ENCODE assay signal across 13 cellular contexts in genomic region chr12:1466481-1467260, GRCh38.
DNase-seq lines count a peak whose midpoint lies in the region; TF ChIP-seq lines count a peak whose summit lies in the region.
"Had no signal": no experiment of that assay in that cellular context is flagged by ENCODE, and none has a peak within 500 bp of the region (broad histone marks: within the 10 kb centered on the region; RNA-seq: fewer than 3 reads in every experiment).

No MANE protein-coding gene starts in this region.

- no peaks in the 10 kb centered on the region for H3K9me2 ChIP-seq in Karpas-422 (replicated peaks; ENCODE audit: insufficient read depth, low read length)

- H3K36me3 ChIP-seq in HEK293 (ENCODE audit: control insufficient read depth in 2 of 2, insufficient read depth in 1 of 2, low read length in 2 of 2), result no peaks in the 10 kb centered on the region
- no peaks in the 10 kb centered on the region for H3K36me3 ChIP-seq in Karpas-422 (ENCODE audit: insufficient read depth, low read length)
- H3K36me3 ChIP-seq in ovary, result no peaks in the 10 kb centered on the region
- H3K36me3 ChIP-seq in stomach, result peaks cover 0 to 11% (median 5%) of the 10 kb centered on the region in 4 donors

- peak overlapping the region; percentile 45; the same call in 1 of the 2 replicates for H3K27ac ChIP-seq in HEK293 (ENCODE audit: extremely low read depth, low read depth, low read length)
- no peak overlapping the region for H3K27ac ChIP-seq in Karpas-422 (ENCODE audit: low read length)
- no peak overlapping the region for H3K27ac ChIP-seq in ovary
- H3K27ac ChIP-seq in stomach, result no peak overlapping the region

- H3K9ac ChIP-seq in Karpas-422 (ENCODE audit: low read length), result no peak overlapping the region

- no peak overlapping the region for H2AFZ ChIP-seq in Karpas-422 (ENCODE audit: low read length)

- no peaks in the 10 kb centered on the region for H4K20me1 ChIP-seq in Karpas-422 (ENCODE audit: insufficient read depth, low read depth, low read length)

- TF ChIP-seq EP300 in ovary (IDR thresholded peaks at IDR 0.05) (no peak), stomach (IDR thresholded peaks at IDR 0.05) (no peak)

- H3K9me3 ChIP-seq in HEK293 (ENCODE audit: control insufficient read depth, insufficient read depth, low read depth, low read length) (no peaks in the 10 kb centered on the region), Karpas-422 (ENCODE audit: low read length) (no peaks in the 10 kb centered on the region), ovary (no peaks in the 10 kb centered on the region), stomach (no peaks in the 10 kb centered on the region)

- no peak for TF ChIP-seq POLR2A in ovary (IDR thresholded peaks at IDR 0.05)
- no peak for TF ChIP-seq POLR2A in stomach (IDR thresholded peaks at IDR 0.05)

- POLR2A ChIA-PET in HEK293 (lab: Yijun Ruan, JAX), result no interaction called here

- CTCF ChIA-PET in HEK293 (lab: Yijun Ruan, JAX), result no interaction called here

- WGBS in ovary, 3 donors, result 87 to 90% (median 89%) methylated on average over 8 of the region's 8 CpGs
- 80 to 89% (median 84%) methylated on average over 8 of the region's 8 CpGs for WGBS in stomach, 5 donors

- DNase-seq in Karpas-422, result peak; percentile 37
- peak; percentile 66 for DNase-seq in left kidney (ENCODE audit: low read depth, low spot score)
- DNase-seq in skeletal muscle cell (ENCODE audit: low read depth), result peak; percentile 24
- DNase-seq in dermis blood vessel endothelial cell, result no peak
- DNase-seq in ovary, result no peak
- DNase-seq in stomach, result no peak
- no peak for DNase-seq in H4 (ENCODE audit: low spot score)
- DNase-seq: C1 segment of cervical spinal cord; CD4-positive, alpha-beta T cell; DMS79; GDM1; HCEC 1CT had no signal

- no peak overlapping the region for H3K4me2 ChIP-seq in Karpas-422 (ENCODE audit: low read depth, low read length, poor library complexity, severe bottlenecking)

- H3K27me3 ChIP-seq in Karpas-422 (ENCODE audit: low read length) (no peaks in the 10 kb centered on the region), ovary (no peaks in the 10 kb centered on the region), stomach (no peaks in the 10 kb centered on the region)

- TF ChIP-seq CTCF in HEK293 (tag by site-specific recombination; IDR thresholded peaks at IDR 0.05) (no peak), ovary (IDR thresholded peaks at IDR 0.05) (no peak), stomach (IDR thresholded peaks at IDR 0.05) (no peak)

- H3K4me3 ChIP-seq in HEK293 (ENCODE audit: low read depth, low read length) (no peak overlapping the region), Karpas-422 (ENCODE audit: low read length) (no peak overlapping the region), skeletal muscle cell (ENCODE audit: low read depth, low read length) (no peak overlapping the region), ovary (no peak overlapping the region), stomach (no peak overlapping the region)

- H3K4me1 ChIP-seq in HEK293 (ENCODE audit: control insufficient read depth, insufficient read depth, low read length) (peaks cover 7% of the 10 kb centered on the region; the same call in 1 of the 2 replicates), Karpas-422 (ENCODE audit: low read length) (no peaks in the 10 kb centered on the region; the same call in 1 of the 2 replicates), ovary (ENCODE audit: insufficient read depth) (no peaks in the 10 kb centered on the region), stomach (no peaks in the 10 kb centered on the region)

- intact Hi-C loops in ovary (cut with DNase I) (no loop called here), stomach (cut with DNase I; ENCODE audit: low total_unique reads) (no loop called here)

- no peaks in the 10 kb centered on the region for H3K79me2 ChIP-seq in Karpas-422 (ENCODE audit: low read length)

TF ChIP-seq in HEK293, 187 proteins besides CTCF, POLR2A, EP300 and RAD21 (continues in another document):
- peak; percentile 76 for TF ChIP-seq FEZF1 (tag by site-specific recombination; IDR thresholded peaks at IDR 0.05)
- peak; percentile 14; the same call in 1 of the 2 replicates for TF ChIP-seq ZNF18 (tag by site-specific recombination; IDR thresholded peaks at IDR 0.05)
- TF ChIP-seq PRDM4 (tag by site-specific recombination; IDR thresholded peaks at IDR 0.05), result peak; percentile 26; the same call in 1 of the 2 replicates
- TF ChIP-seq HOXD13 (CRISPR knock-in tag; IDR thresholded peaks at IDR 0.05; ENCODE audit: borderline replicate concordance), result peak; percentile 75; the same call in 1 of the 2 replicates
- no peak for TF ChIP-seq ZSCAN5A (tag by site-specific recombination; IDR thresholded peaks at IDR 0.05)
- peak; percentile 14; the same call in 1 of the 2 replicates for TF ChIP-seq GLIS1 (tag by site-specific recombination; IDR thresholded peaks at IDR 0.05)
- TF ChIP-seq ZNF585B (tag by site-specific recombination; IDR thresholded peaks at IDR 0.05), result no peak
- TF ChIP-seq ZNF580 (tag by site-specific recombination; IDR thresholded peaks at IDR 0.05), result 0 out of 2 replicates have a peak, but pooled peaks have one; percentile 27
- TF ChIP-seq BCL11B (tag by site-specific recombination; IDR thresholded peaks at IDR 0.05; ENCODE audit: low read depth), result no peak
- peak; percentile 44; the same call in 1 of the 2 replicates for TF ChIP-seq MEIS1 (CRISPR knock-in tag; IDR thresholded peaks at IDR 0.05; ENCODE audit: borderline replicate concordance)
- peak; percentile 53 for TF ChIP-seq PRDM6 (tag by site-specific recombination; IDR thresholded peaks at IDR 0.05)
- TF ChIP-seq ZNF843 (tag by site-specific recombination; IDR thresholded peaks at IDR 0.05), result peak; percentile 67; the same call in 1 of the 2 replicates

Comparison
In these comparisons a context has a peak if more than half of its experiments do, and no peak if none do; other contexts are left out.
1. DNase-seq: peak in Karpas-422 (single experiment), left kidney (single experiment) and skeletal muscle cell (single experiment); none in dermis blood vessel endothelial cell (single experiment), ovary (0 of 5), stomach (single experiment) and H4 (single experiment).